ENCODE assay signal across 7 cellular contexts in the genomic region with DNA sequence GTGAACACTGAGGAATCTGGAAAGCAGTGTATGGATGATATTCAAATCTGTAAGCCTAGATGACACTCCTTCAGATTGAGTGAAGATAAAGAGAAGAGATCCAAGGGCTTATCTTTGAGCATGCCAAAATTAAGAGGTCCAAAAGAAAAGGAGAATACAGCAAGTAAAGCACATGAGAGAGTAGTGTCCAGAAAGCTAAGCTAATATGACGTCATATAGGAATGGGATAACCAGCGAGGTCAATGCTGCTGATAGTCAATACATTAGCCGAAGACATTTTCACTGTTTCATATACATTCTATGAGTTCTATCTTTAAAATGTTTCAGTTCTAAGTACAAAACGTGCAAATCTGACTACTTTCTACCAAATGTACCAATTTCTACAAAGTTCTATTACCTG.
"Had no signal": no experiment of that assay in that cellular context is flagged by ENCODE, and none has a peak within 500 bp of the region (broad histone marks: within the 10 kb centered on the region; RNA-seq: fewer than 3 reads in every experiment).

No MANE protein-coding gene starts in this region.

- FAIRE-seq: G401.6, GM12891, GM12892, GM18507, GM19239 had no signal

- DNase-seq: GDM1, GF-D8 had no signal
